ENCODE assay signal across 18 cellular contexts in the genomic region with DNA sequence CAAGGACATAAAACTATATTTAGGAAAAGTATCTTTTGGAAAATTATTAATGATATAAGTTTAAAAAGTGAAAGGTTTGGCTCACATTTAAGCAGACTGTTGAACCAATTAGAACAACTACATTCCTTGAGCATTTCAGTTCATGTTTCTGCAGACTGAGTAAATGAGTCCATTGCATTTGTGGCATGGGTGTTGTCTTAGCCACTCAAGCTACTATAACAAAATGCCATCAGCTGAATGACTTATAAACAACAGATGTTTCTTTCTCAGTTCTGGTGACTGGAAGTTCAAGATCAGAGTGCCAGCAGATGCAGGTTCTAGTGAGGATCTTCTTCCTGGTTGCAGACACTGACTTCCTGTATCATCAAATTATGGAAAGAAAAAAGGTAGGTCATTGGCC.
DNase-seq lines count a peak whose midpoint lies in the region; TF ChIP-seq lines count a peak whose summit lies in the region.
"Had no signal": no experiment of that assay in that cellular context is flagged by ENCODE, and none has a peak within 500 bp of the region (broad histone marks: within the 10 kb centered on the region; RNA-seq: fewer than 3 reads in every experiment).

No MANE protein-coding gene starts in this region.

- no peak overlapping the region for H2BK15ac ChIP-seq in H9 (ENCODE audit: low read depth, low read length)

- H4K5ac ChIP-seq in H9 (ENCODE audit: insufficient read length, low read depth, low read length): no peak overlapping the region

- in situ Hi-C loops in mammary epithelial cell (cut with MboI; ENCODE audit: low sequenced_read_pairs in 2 of 2): no loop called here

- H3K79me2 ChIP-seq in mammary epithelial cell (ENCODE audit: insufficient read depth, low read length) (no peaks in the 10 kb centered on the region), H9 (ENCODE audit: insufficient read depth, low read length) (no peaks in the 10 kb centered on the region)

- intact Hi-C loops in mammary epithelial cell (cut with micrococcal nuclease): no loop called here
- intact Hi-C loops in breast epithelium (cut with DNase I; ENCODE audit: low total_unique reads): no loop called here

- DNase-seq in mammary epithelial cell: no peak
- no peak for DNase-seq in breast epithelium (ENCODE audit: low spot score in 2 of 2)
- peak; percentile 48 for DNase-seq in NCI-H2171 treated with DMSO at 0.1 percent for 48 hours (lab: John Stamatoyannopoulos, UW)
- DNase-seq in myocyte (ENCODE audit: low read depth): peak; percentile 13
- DNase-seq in NCI-H748 (lab: John Stamatoyannopoulos, UW; ENCODE audit: unreplicated experiment): no peak
- DNase-seq in H9: no peak
- DNase-seq: BE2C; C1 segment of cervical spinal cord; CD4-positive, CD25-positive, alpha-beta regulatory T cell; CD8-positive, alpha-beta memory T cell; COR-L47; DMS153; DND-41; EL; GOT3; H7 had no signal

- no peak overlapping the region for H3K27ac ChIP-seq in mammary epithelial cell (ENCODE audit: insufficient read depth, low read depth, low read length)
- no peak overlapping the region for H3K27ac ChIP-seq in breast epithelium
- H3K27ac ChIP-seq in H9 (ENCODE audit: insufficient read length, low read depth, low read length): no peak overlapping the region

- no peak overlapping the region for H3K56ac ChIP-seq in H9 (ENCODE audit: insufficient read length, low read depth, low read length)

- no peak overlapping the region for H3K18ac ChIP-seq in H9 (ENCODE audit: insufficient read length, low read depth, low read length)

- H3K27me3 Mint-ChIP-seq in H9 (ENCODE audit: low read depth): peaks cover 5% of the 10 kb centered on the region
- H3K27me3 Mint-ChIP-seq: IgD-negative memory B cell had no signal

- H3K4ac ChIP-seq in H9 (ENCODE audit: low read depth, low read length): no peak overlapping the region

- peaks cover 11% of the 10 kb centered on the region for H3K4me1 ChIP-seq in mammary epithelial cell (ENCODE audit: insufficient read depth, low read length)
- H3K4me1 ChIP-seq in breast epithelium: no peaks in the 10 kb centered on the region
- no peaks in the 10 kb centered on the region for H3K4me1 ChIP-seq in H9 (ENCODE audit: insufficient read depth, low read length)

- no peaks in the 10 kb centered on the region for H3K23me2 ChIP-seq in H9 (ENCODE audit: insufficient read length, low read depth, low read length, poor library complexity, severe bottlenecking)

- H3K79me1 ChIP-seq in H9 (ENCODE audit: insufficient read depth, low read depth, low read length, poor library complexity, severe bottlenecking): no peaks in the 10 kb centered on the region

- peaks cover 0 to 3% of the 10 kb centered on the region in 2 experiments; a peak in 1 of 5 replicates for H3K9me3 Mint-ChIP-seq in H9
- H3K9me3 Mint-ChIP-seq: CD8-positive, alpha-beta memory T cell; IgD-negative memory B cell had no signal

- H3K4me1 Mint-ChIP-seq in H9: peaks cover 2 to 3% of the 10 kb centered on the region in 2 experiments; a peak in 3 of 4 replicates
- H3K4me1 Mint-ChIP-seq: CD4-positive, CD25-positive, alpha-beta regulatory T cell had no signal

- no peak overlapping the region for H2BK12ac ChIP-seq in H9 (ENCODE audit: insufficient read length, low read depth, low read length)

- no peak overlapping the region for H2AK5ac ChIP-seq in H9 (ENCODE audit: insufficient read length, low read length)

- H2AFZ ChIP-seq in mammary epithelial cell (ENCODE audit: low read depth, low read length): peak overlapping the region; percentile 13
- no peak overlapping the region for H2AFZ ChIP-seq in H9 (ENCODE audit: low read length)

- H3K23ac ChIP-seq in H9 (ENCODE audit: insufficient read length, low read depth, low read length): no peak overlapping the region

- H4K20me1 ChIP-seq in mammary epithelial cell (ENCODE audit: insufficient read depth, low read length) (no peaks in the 10 kb centered on the region), H9 (ENCODE audit: control insufficient read depth, insufficient read depth, insufficient read length) (no peaks in the 10 kb centered on the region)

- no TSS peak for BruUV-seq in mammary epithelial cell (replicated peaks; lab: Mats Ljungman, UMichigan)

- dilution Hi-C loops in mammary epithelial cell (cut with HindIII; ENCODE audit: low sequenced_read_pairs): no loop called here

- no peaks in the 10 kb centered on the region for H3K9me3 ChIP-seq in mammary epithelial cell (replicated peaks; ENCODE audit: insufficient read depth, low read length)
- no peaks in the 10 kb centered on the region for H3K9me3 ChIP-seq in breast epithelium
- H3K9me3 ChIP-seq in H9 (ENCODE audit: control insufficient read depth, low read depth, low read length): no peaks in the 10 kb centered on the region
- H3K9me3 ChIP-seq: BE2C had no signal

- no peak for TF ChIP-seq CTCF in mammary epithelial cell (conservative IDR thresholded peaks at IDR 0.05 in 1 of 2, IDR thresholded peaks at IDR 0.05 in 1 of 2; ENCODE audit: extremely low read depth in 1 of 2, insufficient read depth in 1 of 2, low read depth in 1 of 2, low read length in 2 of 2)
- no peak for TF ChIP-seq CTCF in breast epithelium (IDR thresholded peaks at IDR 0.05)
- no peak for TF ChIP-seq CTCF in H9 (conservative IDR thresholded peaks at IDR 0.05)

- H3T11ph ChIP-seq in H9 (ENCODE audit: low read length): no peak overlapping the region

- H3K27ac Mint-ChIP-seq in H9: no peak overlapping the region
- H3K27ac Mint-ChIP-seq: CD4-positive, CD25-positive, alpha-beta regulatory T cell; CD8-positive, alpha-beta memory T cell; IgD-negative memory B cell had no signal

- H3K4me3 ChIP-seq in mammary epithelial cell (replicated peaks in 1 of 3; ENCODE audit: insufficient read depth in 1 of 3, low read depth in 2 of 3, low read length in 3 of 3) (no peak overlapping the region), breast epithelium (no peak overlapping the region)
- H3K4me3 ChIP-seq: GM12878 had no signal

- H4K8ac ChIP-seq in H9 (replicated peaks; ENCODE audit: insufficient read length, low read depth, low read length): no peak overlapping the region

- H3K27me3 ChIP-seq in mammary epithelial cell (ENCODE audit: insufficient read depth, low read length): no peaks in the 10 kb centered on the region
- peaks cover 0 to 10% of the 10 kb centered on the region in 2 donors for H3K27me3 ChIP-seq in breast epithelium
- no peaks in the 10 kb centered on the region for H3K27me3 ChIP-seq in H9 (ENCODE audit: insufficient read depth, low read length)
- H3K27me3 ChIP-seq: BE2C had no signal

- H3K9ac ChIP-seq in mammary epithelial cell (ENCODE audit: insufficient read depth, low read length): no peak overlapping the region
- no peak overlapping the region for H3K9ac ChIP-seq in H9 (ENCODE audit: extremely low read depth, insufficient read length, low read length)

- H3K4me2 ChIP-seq in mammary epithelial cell (ENCODE audit: insufficient read depth, low read depth, low read length): no peak overlapping the region
- no peak overlapping the region for H3K4me2 ChIP-seq in H9 (ENCODE audit: insufficient read depth, insufficient read length, low read length)

- no peak overlapping the region for H3K4me3 Mint-ChIP-seq in H9
- H3K4me3 Mint-ChIP-seq: CD4-positive, CD25-positive, alpha-beta regulatory T cell; CD8-positive, alpha-beta memory T cell; IgD-negative memory B cell had no signal

- no peak overlapping the region for H2BK5ac ChIP-seq in H9 (ENCODE audit: insufficient read length, low read length)

- no peaks in the 10 kb centered on the region; a peak in 1 of 7 replicates for H3K36me3 Mint-ChIP-seq in H9 (ENCODE audit: insufficient read depth in 1 of 3, low read depth in 3 of 3)
- H3K36me3 Mint-ChIP-seq: CD4-positive, CD25-positive, alpha-beta regulatory T cell; CD8-positive, alpha-beta memory T cell had no signal

- no peak overlapping the region for H4K91ac ChIP-seq in H9 (ENCODE audit: insufficient read length, low read depth, low read length)

- CTCF ChIA-PET in mammary epithelial cell (lab: Charles Lee; ENCODE audit: low non-redundant PET): no interaction called here

- H3K14ac ChIP-seq in H9 (ENCODE audit: insufficient read depth, low read length): no peak overlapping the region

- no peak overlapping the region for H2BK20ac ChIP-seq in H9 (ENCODE audit: low read depth, low read length, poor library complexity, severe bottlenecking)

- H3K36me3 ChIP-seq in mammary epithelial cell (ENCODE audit: insufficient read depth, low read length) (no peaks in the 10 kb centered on the region), breast epithelium (no peaks in the 10 kb centered on the region)
- H3K36me3 ChIP-seq: BE2C had no signal

- no peak overlapping the region for H2BK120ac ChIP-seq in H9 (ENCODE audit: low read depth, low read length, poor library complexity, severe bottlenecking)

- no peak for TF ChIP-seq POLR2A in breast epithelium (IDR thresholded peaks at IDR 0.05)

Comparison
In these comparisons a context has a peak if more than half of its experiments do, and no peak if none do; other contexts are left out.
1. DNase-seq: peak in NCI-H2171 treated with DMSO at 0.1 percent for 48 hours (single experiment) and myocyte (single experiment); none in mammary epithelial cell (single experiment), breast epithelium (0 of 2), NCI-H748 (single experiment) and H9 (single experiment).